ENCODE assay signal across 21 cellular contexts in the genomic region with DNA sequence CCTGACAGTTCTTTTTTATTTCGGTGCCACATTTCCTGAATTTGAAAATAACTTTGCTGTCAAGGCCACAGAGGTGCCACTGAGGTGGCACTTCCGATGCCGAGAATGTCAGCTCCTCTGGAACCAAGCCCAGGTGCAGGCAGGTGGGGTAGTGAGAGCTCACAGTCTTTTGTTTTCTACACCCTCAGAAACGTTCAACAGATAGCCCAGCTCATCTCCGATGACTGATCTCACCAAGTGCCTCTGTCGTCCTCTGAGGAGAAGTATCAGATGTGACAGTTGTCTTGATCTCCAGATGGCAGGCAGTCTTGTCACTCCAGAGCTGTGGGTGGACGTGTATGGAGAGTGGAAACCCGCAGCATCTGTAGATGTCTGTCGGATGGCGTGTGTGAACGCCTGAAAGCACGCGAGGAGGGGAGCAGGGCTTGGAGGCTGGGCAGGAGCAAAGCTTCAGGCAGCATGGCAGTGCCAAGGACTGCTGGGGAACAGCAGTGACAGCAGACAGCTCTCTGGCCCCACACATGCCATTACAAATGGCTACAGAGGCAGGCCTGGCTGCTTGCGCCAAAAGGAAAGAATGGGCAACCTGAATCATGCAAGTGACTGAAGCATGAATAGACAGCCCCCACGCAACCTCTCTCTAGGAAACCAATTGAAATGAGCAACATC.
"Had no signal": no experiment of that assay in that cellular context is flagged by ENCODE, and none has a peak within 500 bp of the region (broad histone marks: within the 10 kb centered on the region; RNA-seq: fewer than 3 reads in every experiment).

No MANE protein-coding gene starts in this region.

- H3K4me3 ChIP-seq: heart right ventricle, psoas muscle, right atrium auricular region, thoracic aorta, upper lobe of left lung had no signal

- H3K27me3 Mint-ChIP-seq: activated B cell treated with CpG ODN at 0.5 μM for 24 hours; activated CD4-positive, alpha-beta memory T cell treated with anti-CD3 and anti-CD28 coated beads, Interleukin-2, amount 10 ng/mL, durations not matched to agents 7 days and 5 days; activated CD4-positive, alpha-beta T cell treated with anti-CD3 and anti-CD28 coated beads for 36 hours; activated naive CD4-positive, alpha-beta T cell treated with anti-CD3 and anti-CD28 coated beads, Interleukin-2, amount 10 ng/mL, durations not matched to agents 7 days and 5 days; natural killer cell treated with Interleukin-12 subunit alpha and Interleukin-12 subunit beta and Interleukin-15 and Interleukin-18, amount 100 ng/mL, for 72 hours had no signal

- H3K36me3 ChIP-seq: brain microvascular endothelial cell, heart right ventricle, right atrium auricular region, thoracic aorta, upper lobe of left lung had no signal

- DNase-seq: activated B cell treated with CpG ODN at 0.5 μM for 24 hours; activated CD4-positive, alpha-beta memory T cell treated with anti-CD3 and anti-CD28 coated beads, Interleukin-2, amount 10 ng/mL, durations not matched to agents 7 days and 5 days; activated CD4-positive, alpha-beta T cell treated with anti-CD3 and anti-CD28 coated beads for 36 hours; activated effector memory CD4-positive, alpha-beta T cell treated with Interleukin-2 at 50 U/mL for 16 hours; activated naive CD4-positive, alpha-beta T cell treated with anti-CD3 and anti-CD28 coated beads, Interleukin-2, amount 10 ng/mL, durations not matched to agents 7 days and 5 days; activated T-cell treated with anti-CD3 and anti-CD28 coated beads, Interleukin-2, amount 50 U/mL, for 72 hours; aorta; brain microvascular endothelial cell; heart right ventricle; islet precursor cell; left cardiac atrium; midbrain; psoas muscle; stimulated activated CD4-positive, alpha-beta T cell treated with anti-CD3 and anti-CD28 coated beads, Interleukin-4, amount 100 ng/mL, for 24 hours; stimulated activated naive CD4-positive, alpha-beta T cell treated with Interleukin-2 at 50 U/mL for 16 hours; T-helper 1 cell; T-helper 9 cell; upper lobe of left lung had no signal

- H3K4me3 Mint-ChIP-seq: activated B cell treated with CpG ODN at 0.5 μM for 24 hours; activated CD4-positive, alpha-beta memory T cell treated with anti-CD3 and anti-CD28 coated beads, Interleukin-2, amount 10 ng/mL, durations not matched to agents 7 days and 5 days; activated CD4-positive, alpha-beta T cell treated with anti-CD3 and anti-CD28 coated beads for 36 hours; activated naive CD4-positive, alpha-beta T cell treated with anti-CD3 and anti-CD28 coated beads, Interleukin-2, amount 10 ng/mL, durations not matched to agents 7 days and 5 days; activated T-cell treated with anti-CD3 and anti-CD28 coated beads, Interleukin-2, amount 50 U/mL, for 72 hours; natural killer cell treated with Interleukin-12 subunit alpha and Interleukin-12 subunit beta and Interleukin-15 and Interleukin-18, amount 100 ng/mL, for 72 hours had no signal

- H3K27ac Mint-ChIP-seq: activated B cell treated with CpG ODN at 0.5 μM for 24 hours; activated CD4-positive, alpha-beta memory T cell treated with anti-CD3 and anti-CD28 coated beads, Interleukin-2, amount 10 ng/mL, durations not matched to agents 7 days and 5 days; activated CD4-positive, alpha-beta T cell treated with anti-CD3 and anti-CD28 coated beads for 36 hours; activated naive CD4-positive, alpha-beta T cell treated with anti-CD3 and anti-CD28 coated beads, Interleukin-2, amount 10 ng/mL, durations not matched to agents 7 days and 5 days; activated T-cell treated with anti-CD3 and anti-CD28 coated beads, Interleukin-2, amount 50 U/mL, for 72 hours; natural killer cell treated with Interleukin-12 subunit alpha and Interleukin-12 subunit beta and Interleukin-15 and Interleukin-18, amount 100 ng/mL, for 72 hours had no signal

- H3K4me1 ChIP-seq: heart right ventricle, psoas muscle, right atrium auricular region had no signal

- H3K9me3 Mint-ChIP-seq: activated CD4-positive, alpha-beta memory T cell treated with anti-CD3 and anti-CD28 coated beads, Interleukin-2, amount 10 ng/mL, durations not matched to agents 7 days and 5 days; activated T-cell treated with anti-CD3 and anti-CD28 coated beads, Interleukin-2, amount 50 U/mL, for 72 hours; natural killer cell treated with Interleukin-12 subunit alpha and Interleukin-12 subunit beta and Interleukin-15 and Interleukin-18, amount 100 ng/mL, for 72 hours had no signal

- H3K4me1 Mint-ChIP-seq: activated B cell treated with CpG ODN at 0.5 μM for 24 hours; activated CD4-positive, alpha-beta memory T cell treated with anti-CD3 and anti-CD28 coated beads, Interleukin-2, amount 10 ng/mL, durations not matched to agents 7 days and 5 days; activated CD4-positive, alpha-beta T cell treated with anti-CD3 and anti-CD28 coated beads for 36 hours; activated naive CD4-positive, alpha-beta T cell treated with anti-CD3 and anti-CD28 coated beads, Interleukin-2, amount 10 ng/mL, durations not matched to agents 7 days and 5 days had no signal

- H3K27me3 ChIP-seq: brain microvascular endothelial cell, right atrium auricular region, upper lobe of left lung had no signal

- H3K36me3 Mint-ChIP-seq: activated naive CD4-positive, alpha-beta T cell treated with anti-CD3 and anti-CD28 coated beads, Interleukin-2, amount 10 ng/mL, durations not matched to agents 7 days and 5 days; natural killer cell treated with Interleukin-12 subunit alpha and Interleukin-12 subunit beta and Interleukin-15 and Interleukin-18, amount 100 ng/mL, for 72 hours had no signal

- H3K27ac ChIP-seq: brain microvascular endothelial cell, heart right ventricle, psoas muscle, right atrium auricular region, thoracic aorta, upper lobe of left lung had no signal

- H3K9me3 ChIP-seq: heart right ventricle, psoas muscle, right atrium auricular region, thoracic aorta, upper lobe of left lung had no signal
